29 cellular contexts compared by ENCODE assay signal in genomic region chr14:90797451-90797850, GRCh38. TPM values are rescaled to one million over a fixed set of nuclear protein-coding genes. Genes with fewer than 3 reads are reported as not detected.
A peak's percentile ranks its signal among the peaks of the same experiment; 100 is the strongest.
DNase-seq lines count a peak whose midpoint lies in the region; ATAC-seq, FAIRE-seq and TF ChIP-seq lines count a peak whose summit lies in the region.
"Had no signal": no experiment of that assay in that cellular context is flagged by ENCODE, and none has a peak within 500 bp of the region (broad histone marks: within the 10 kb centered on the region; RNA-seq: fewer than 3 reads in every experiment).

No MANE protein-coding gene starts in this region.

- no peak for TF ChIP-seq POLR2A in thyroid gland (IDR thresholded peaks at IDR 0.05)

- H2AFZ ChIP-seq in mesenchymal stem cell (ENCODE audit: low read depth, low read length), result no peak overlapping the region

- H3K4me3 ChIP-seq in AG10803 (ENCODE audit: low read length) (no peak overlapping the region), mesenchymal stem cell (ENCODE audit: insufficient read depth in 1 of 2, low read depth in 1 of 2, low read length in 2 of 2) (no peak overlapping the region), thyroid gland (replicated peaks in 1 of 3) (no peak overlapping the region)
- H3K4me3 ChIP-seq: A549, adrenal gland, breast epithelium, left lung, stomach, uterus had no signal

- peaks cover 47% of the 10 kb centered on the region for H3K4me1 Mint-ChIP-seq in endothelial cell (ENCODE audit: unreplicated experiment)

- H3K14ac ChIP-seq in mesenchymal stem cell (ENCODE audit: low read length in 2 of 2), result no peak overlapping the region

- peak; percentile 13 for DNase-seq in AG10803 (ENCODE audit: low read depth)
- peak; percentile 27 for DNase-seq in SK-MEL-5 (ENCODE audit: low read depth, low spot score)
- no peak for DNase-seq in endothelial cell (ENCODE audit: low spot score)
- peak; percentile 96 for DNase-seq in mesenchymal stem cell
- DNase-seq in urothelium cell line (ENCODE audit: low spot score), result no peak
- no peak for DNase-seq in thyroid gland
- DNase-seq in hepatic stellate cell (ENCODE audit: low spot score), result no peak
- DNase-seq: activated CD4-positive, alpha-beta T cell treated with anti-CD3 and anti-CD28 coated beads, Interleukin-2, amount 50 U/mL, for 4 hours; activated CD8-positive, alpha-beta memory T cell treated with anti-CD3 and anti-CD28 coated beads, Interleukin-2, amount 50 U/mL, for 48 hours; activated effector memory CD4-positive, alpha-beta T cell treated with anti-CD3 and anti-CD28 coated beads, Interleukin-2, amount 50 U/mL, for 16 hours; adrenal gland; left lung; MM.1S; NCI-H1930; NCI-H2227 treated with DMSO at 0.1 percent for 48 hours; NCI-H774; Right ventricle myocardium superior; stimulated activated CD4-positive, alpha-beta T cell treated with anti-CD3 and anti-CD28 coated beads, Interleukin-12 subunit alpha, Interleukin-12 subunit beta, amount 100 ng/mL, for 4 hours; stomach; uterus; WERI-Rb-1 had no signal

- peaks cover 7% of the 10 kb centered on the region for H3K27me3 Mint-ChIP-seq in endothelial cell (ENCODE audit: unreplicated experiment)

- H3K9me3 ChIP-seq in mesenchymal stem cell (ENCODE audit: control insufficient read depth, low read length) (no peaks in the 10 kb centered on the region), thyroid gland (no peaks in the 10 kb centered on the region)
- H3K9me3 ChIP-seq: A549, adrenal gland, breast epithelium, left lung, stomach, uterus had no signal

- no peak overlapping the region for H3K4me3 Mint-ChIP-seq in endothelial cell (ENCODE audit: unreplicated experiment)
- H3K4me3 Mint-ChIP-seq: CD14-positive monocyte; IgD-negative memory B cell; T-helper 1 cell treated with Interleukin-12 subunit alpha and Interleukin-12 subunit beta and Interleukin-4 antibody, amounts not matched to agents 30 μg/mL and 1 μg/mL, for 36 hours had no signal

- H2BK120ac ChIP-seq in mesenchymal stem cell (ENCODE audit: low read depth, low read length), result no peak overlapping the region

- intact Hi-C loops in thyroid gland (cut with DNase I), result no loop called here

- no peak overlapping the region for H3K4ac ChIP-seq in mesenchymal stem cell (ENCODE audit: low read depth in 1 of 2, low read length in 2 of 2)

- H3K36me3 Mint-ChIP-seq in endothelial cell (ENCODE audit: low read depth, unreplicated experiment), result peaks cover 13% of the 10 kb centered on the region
- H3K36me3 Mint-ChIP-seq: CD14-positive monocyte, IgD-negative memory B cell had no signal

- in situ Hi-C loops in SK-MEL-5 (cut with HindIII; ENCODE audit: low pct_unique_long_range_greater_than_20kb, low sequenced_read_pairs), result no loop called here

- peaks cover 33% of the 10 kb centered on the region for H3K79me1 ChIP-seq in mesenchymal stem cell (replicated peaks; ENCODE audit: low read length, poor library complexity, severe bottlenecking)

- H2BK12ac ChIP-seq in mesenchymal stem cell (ENCODE audit: low read length in 2 of 2), result peak overlapping the region in 1 of 2 experiments; percentile 87

- peak overlapping the region; percentile 78 for H3K27ac Mint-ChIP-seq in endothelial cell (ENCODE audit: unreplicated experiment)
- H3K27ac Mint-ChIP-seq: IgD-negative memory B cell; T-helper 1 cell treated with Interleukin-12 subunit alpha and Interleukin-12 subunit beta and Interleukin-4 antibody, amounts not matched to agents 30 μg/mL and 1 μg/mL, for 36 hours had no signal

- H2BK15ac ChIP-seq in mesenchymal stem cell (ENCODE audit: low read depth, poor library complexity, severe bottlenecking), result no peak overlapping the region

- no peak overlapping the region for H4K91ac ChIP-seq in mesenchymal stem cell (ENCODE audit: low read length)

- no peaks in the 10 kb centered on the region for H3K9me3 Mint-ChIP-seq in endothelial cell (ENCODE audit: unreplicated experiment)
- H3K9me3 Mint-ChIP-seq: IgD-negative memory B cell; T-helper 1 cell treated with Interleukin-12 subunit alpha and Interleukin-12 subunit beta and Interleukin-4 antibody, amounts not matched to agents 30 μg/mL and 1 μg/mL, for 36 hours had no signal

- TF ChIP-seq CTCF in AG10803 (conservative IDR thresholded peaks at IDR 0.05; ENCODE audit: low read length), result no peak
- TF ChIP-seq CTCF in endothelial cell (IDR thresholded peaks at IDR 0.05; ENCODE audit: unreplicated experiment), result no peak
- no peak for TF ChIP-seq CTCF in thyroid gland (IDR thresholded peaks at IDR 0.05)

- H3K36me3 ChIP-seq in mesenchymal stem cell (ENCODE audit: control insufficient read depth in 1 of 2, insufficient read depth in 2 of 2, low read depth in 1 of 2, low read length in 2 of 2) (no peaks in the 10 kb centered on the region), thyroid gland (no peaks in the 10 kb centered on the region)
- H3K36me3 ChIP-seq: adrenal gland, breast epithelium, left lung, stomach, uterus had no signal

- H3K9ac ChIP-seq in mesenchymal stem cell (ENCODE audit: low read length), result no peak overlapping the region

- peaks cover 18% of the 10 kb centered on the region for H3K4me1 ChIP-seq in mesenchymal stem cell (ENCODE audit: control insufficient read depth, insufficient read depth, low read depth, low read length)
- H3K4me1 ChIP-seq in thyroid gland, result peaks cover 0 to 7% of the 10 kb centered on the region in 2 donors
- H3K4me1 ChIP-seq: adrenal gland, breast epithelium, uterus had no signal

- no peak overlapping the region for H2AK5ac ChIP-seq in mesenchymal stem cell (ENCODE audit: low read length, severe bottlenecking)

- H3K27me3 ChIP-seq in mesenchymal stem cell (ENCODE audit: control insufficient read depth in 1 of 2, insufficient read depth in 1 of 2, low read length in 2 of 2) (no peaks in the 10 kb centered on the region), thyroid gland (no peaks in the 10 kb centered on the region)
- H3K27me3 ChIP-seq: adrenal gland, breast epithelium, left lung, stomach, uterus had no signal

- H3K18ac ChIP-seq in mesenchymal stem cell (ENCODE audit: low read depth in 1 of 2, low read length in 2 of 2), result peak overlapping the region in 1 of 2 experiments; percentile 87

- WGBS in mesenchymal stem cell, result 4% methylated on average over 3 of the region's 3 CpGs
- WGBS in thyroid gland, 2 donors, result 72 to 76% methylated on average over 3 of the region's 3 CpGs

- no peak overlapping the region for H4K8ac ChIP-seq in mesenchymal stem cell (ENCODE audit: low read length)

- H2BK5ac ChIP-seq in mesenchymal stem cell (ENCODE audit: low read depth, low read length, poor library complexity, severe bottlenecking), result no peak overlapping the region

- ATAC-seq in HG02852 (IDR thresholded peaks at IDR 0.05; ENCODE audit: unreplicated experiment), result no peak
- ATAC-seq: A549 had no signal

- no peak overlapping the region for H3K23ac ChIP-seq in mesenchymal stem cell (ENCODE audit: low read length in 2 of 2)

- H3K27ac ChIP-seq in mesenchymal stem cell (ENCODE audit: low read length, poor library complexity, severe bottlenecking) (no peak overlapping the region), thyroid gland (no peak overlapping the region)
- H3K27ac ChIP-seq: A549, adrenal gland, breast epithelium, stomach, uterus, WERI-Rb-1 had no signal

- no peak for FAIRE-seq in urothelium cell line (lab: Jason Lieb, UNC)
- FAIRE-seq: A549, D721Med, G401.6 had no signal

- no peak overlapping the region for H3K4me2 ChIP-seq in mesenchymal stem cell (ENCODE audit: low read length, poor library complexity, severe bottlenecking)
- H3K4me2 ChIP-seq: A549 had no signal

RNA-seq across cellular contexts. Expression of gene TTC7B, which starts 18.8 kb away (rescaled TPM):
- 31.1 and 32.9 TPM in 2 replicates for total RNA-seq in SK-MEL-5 (2014; rRNA removed; shearing (Covaris generic))
- 43.5 and 54.5 TPM in 2 replicates for polyA plus RNA-seq in SK-MEL-5 (2015; cell fraction: cytosol; rRNA removed)
- 16.0 and 20.7 TPM in 2 replicates for polyA plus RNA-seq in SK-MEL-5 (2015; cell fraction: nucleus; rRNA removed)
- total RNA-seq in endothelial cell (ENCODE audit: unreplicated experiment) (93.5 TPM), thyroid gland (10 to 100 TPM; 19.1 to 87.6 (median 22.1) TPM)
- 28.7 TPM for polyA plus RNA-seq in mesenchymal stem cell (2013, experiment 1 of 2)
- polyA plus RNA-seq in mesenchymal stem cell (2013, experiment 2 of 2), result 28.3 TPM

Comparison
In these comparisons a context has a peak if more than half of its experiments do, and no peak if none do; other contexts are left out.
1. DNase-seq: peak in AG10803 (single experiment), SK-MEL-5 (single experiment) and mesenchymal stem cell (single experiment); none in endothelial cell (single experiment), urothelium cell line (single experiment), thyroid gland (0 of 2) and hepatic stellate cell (single experiment).